ENCODE assay signal across 1 cellular context in genomic region chr9:131601683-131602181, GRCh38.
TF ChIP-seq lines count a peak whose summit lies in the region.

No MANE protein-coding gene starts in this region.

TF ChIP-seq in HepG2, 621 proteins besides CTCF, POLR2A, EP300 and RAD21 (continued from another document and continues in another):
- TF ChIP-seq CBX2 (IDR thresholded peaks at IDR 0.05; ENCODE audit: low read depth, low read length) (no peak), CBX2 (CRISPR knock-in tag; IDR thresholded peaks at IDR 0.05; ENCODE audit: low read depth) (no peak), CEBPZ (IDR thresholded peaks at IDR 0.05; ENCODE audit: low read length) (no peak), RBAK (CRISPR knock-in tag; IDR thresholded peaks at IDR 0.05) (no peak), ZNF484 (CRISPR knock-in tag; IDR thresholded peaks at IDR 0.05; ENCODE audit: borderline replicate concordance, low read depth) (no peak), HDAC6 (IDR thresholded peaks at IDR 0.05; ENCODE audit: low read depth, low read length) (no peak), PRMT3 (CRISPR knock-in tag; IDR thresholded peaks at IDR 0.05; ENCODE audit: borderline replicate concordance, low read depth) (no peak), GATAD1 (CRISPR knock-in tag; IDR thresholded peaks at IDR 0.05) (no peak), PAXIP1 (CRISPR knock-in tag; conservative IDR thresholded peaks at IDR 0.05) (peak; percentile 93), SMARCC2 (IDR thresholded peaks at IDR 0.05) (no peak), SSRP1 (CRISPR knock-in tag; IDR thresholded peaks at IDR 0.05) (no peak), YY1 (IDR thresholded peaks at IDR 0.05; ENCODE audit: insufficient read depth, insufficient replicate concordance, low read depth, low read length) (no peak), CERS6 (CRISPR knock-in tag; IDR thresholded peaks at IDR 0.05) (no peak), CCAR2 (optimal IDR thresholded peaks at IDR 0.05; ENCODE audit: low read depth, low read length) (no peak), RNF219 (CRISPR knock-in tag; IDR thresholded peaks at IDR 0.05) (no peak), MXD1 (CRISPR knock-in tag; IDR thresholded peaks at IDR 0.05) (no peak), JUND (CRISPR knock-in tag; IDR thresholded peaks at IDR 0.05) (no peak), PHB2 (IDR thresholded peaks at IDR 0.05; ENCODE audit: partially characterized antibody) (no peak), ZNF33A (CRISPR knock-in tag; IDR thresholded peaks at IDR 0.05; ENCODE audit: borderline replicate concordance) (no peak), SUZ12 (IDR thresholded peaks at IDR 0.05; ENCODE audit: low read depth, low read length) (no peak), ZKSCAN1 (IDR thresholded peaks at IDR 0.05; ENCODE audit: low read length) (no peak), PCBP1 (IDR thresholded peaks at IDR 0.05; ENCODE audit: borderline replicate concordance, low read depth, low read length) (no peak), ZNF569 (CRISPR knock-in tag; IDR thresholded peaks at IDR 0.05; ENCODE audit: borderline replicate concordance) (no peak), ZNF839 (CRISPR knock-in tag; IDR thresholded peaks at IDR 0.05; ENCODE audit: borderline replicate concordance) (no peak), NR2F6 (IDR thresholded peaks at IDR 0.05) (peak; percentile 50; the same call in 1 of the 2 replicates), NR2F6 (CRISPR knock-in tag; IDR thresholded peaks at IDR 0.05) (peak; percentile 77), MYNN (CRISPR knock-in tag; IDR thresholded peaks at IDR 0.05; ENCODE audit: low read depth) (no peak), ATF2 (CRISPR knock-in tag; IDR thresholded peaks at IDR 0.05) (peak; percentile 19; the same call in 1 of the 2 replicates), ZNF609 (CRISPR knock-in tag; IDR thresholded peaks at IDR 0.05; ENCODE audit: borderline replicate concordance) (peak; percentile 70; the same call in 1 of the 2 replicates), ZNF784 (CRISPR knock-in tag; IDR thresholded peaks at IDR 0.05; ENCODE audit: borderline replicate concordance) (peak; percentile 55; the same call in 1 of the 2 replicates), ZNF572 (CRISPR knock-in tag; IDR thresholded peaks at IDR 0.05) (no peak), POGK (CRISPR knock-in tag; conservative IDR thresholded peaks at IDR 0.05) (no peak), ZNF75D (CRISPR knock-in tag; IDR thresholded peaks at IDR 0.05; ENCODE audit: borderline replicate concordance) (no peak), ZNF205 (CRISPR knock-in tag; IDR thresholded peaks at IDR 0.05) (peak; percentile 78)
